11 cellular contexts compared by ENCODE assay signal in the genomic region with DNA sequence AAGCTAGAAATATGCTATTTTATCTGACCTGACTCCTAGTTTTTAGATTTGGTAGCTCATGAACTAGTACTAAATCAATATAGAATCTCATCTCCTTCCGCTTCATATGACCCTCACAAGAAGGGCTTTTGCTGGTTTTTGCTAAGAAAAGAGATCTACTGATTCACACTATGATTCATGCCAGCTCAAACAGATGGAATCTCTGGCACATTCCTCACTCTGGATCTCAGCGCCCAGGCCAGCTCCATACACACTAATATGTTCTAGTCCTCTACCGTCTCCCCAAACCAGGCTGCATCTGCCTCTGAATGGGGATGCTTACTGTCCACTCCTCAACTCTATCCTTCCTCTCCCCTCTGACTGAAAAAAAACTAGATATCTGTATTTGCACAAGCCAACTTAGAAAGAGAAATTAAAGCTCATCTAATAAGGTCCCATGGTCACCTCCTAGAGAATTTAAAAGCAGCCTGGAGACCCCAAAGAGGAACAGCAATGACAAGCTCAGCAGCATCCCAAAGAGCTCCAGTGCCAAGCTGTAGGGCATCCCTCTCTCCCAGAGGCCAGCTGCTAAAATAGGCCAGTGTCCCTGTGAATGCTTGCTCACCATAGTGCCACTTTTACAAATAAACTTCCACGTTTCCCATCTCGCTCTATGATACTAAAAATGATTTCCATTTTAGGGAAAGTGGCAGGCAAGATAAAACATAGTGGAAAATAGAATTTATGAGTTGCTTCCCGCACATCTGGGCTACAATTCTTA.
DNase-seq lines count a peak whose midpoint lies in the region; ATAC-seq and TF ChIP-seq lines count a peak whose summit lies in the region.
"Had no signal": no experiment of that assay in that cellular context is flagged by ENCODE, and none has a peak within 500 bp of the region (broad histone marks: within the 10 kb centered on the region; RNA-seq: fewer than 3 reads in every experiment).

No MANE protein-coding gene starts in this region.

- no peak overlapping the region for H3K27ac Mint-ChIP-seq in stimulated activated effector memory CD8-positive, alpha-beta T cell treated with anti-CD3 and anti-CD28 coated beads, Interleukin-12 subunit alpha, Interleukin-12 subunit beta, amount 100 ng/mL, for 72 hours
- H3K27ac Mint-ChIP-seq: activated naive CD4-positive, alpha-beta T cell treated with anti-CD3 and anti-CD28 coated beads for 36 hours; T-helper 2 cell treated with Interferon-gamma antibody and Interleukin-4, amounts not matched to agents 5 μg/mL and 100 μg/mL, for 36 hours; type B pancreatic cell had no signal

- WGBS in mammary epithelial cell (ENCODE audit: low coverage, missing lambda C conversion rate) = 54% methylated on average over 6 of the region's 6 CpGs

- no peaks in the 10 kb centered on the region for H4K20me1 ChIP-seq in mammary epithelial cell (ENCODE audit: insufficient read depth, low read length)

- intact Hi-C loops in Right ventricle myocardium inferior (cut with DNase I) = loop anchor here (5.0 kb wide), 1 partner anchor 74 kb away; the partner anchor contains the start of gene LHFPL6
- intact Hi-C loops in cardiac septum (cut with DNase I) = loop anchor here (5.0 kb wide), 1 partner anchor 39 kb away; no protein-coding TSS in a partner anchor
- intact Hi-C loops in mammary epithelial cell (cut with micrococcal nuclease) = loop anchor here (1.0 to 5.0 kb wide), 3 partner anchors 21 to 74 kb away; partner anchors contain the start of gene LHFPL6

- peaks cover 35% of the 10 kb centered on the region for H3K4me1 ChIP-seq in mammary epithelial cell (ENCODE audit: insufficient read depth, low read length)

- CTCF ChIA-PET in mammary epithelial cell (lab: Charles Lee; ENCODE audit: low non-redundant PET) = interaction anchor here (0.6 kb wide), 2 partner anchors 84 to 88 kb away, joined by 3 to 8 read pairs; no protein-coding TSS in a partner anchor

- H3K36me3 ChIP-seq in mammary epithelial cell (ENCODE audit: insufficient read depth, low read length) = no peaks in the 10 kb centered on the region

- no peak overlapping the region for H3K9ac ChIP-seq in mammary epithelial cell (ENCODE audit: insufficient read depth, low read length)

- peak overlapping the region; percentile 50 for H3K27ac ChIP-seq in mammary epithelial cell (ENCODE audit: insufficient read depth, low read depth, low read length)

- no peak overlapping the region for H2AFZ ChIP-seq in mammary epithelial cell (ENCODE audit: low read depth, low read length)

- no peak for DNase-seq in Right ventricle myocardium inferior (ENCODE audit: missing footprints)
- DNase-seq in cardiac septum (ENCODE audit: low spot score) = no peak
- peak; percentile 79 for DNase-seq in mammary epithelial cell
- DNase-seq in iris pigment epithelial cell (ENCODE audit: low read depth) = peak; percentile 96
- DNase-seq in hippocampal formation (lab: John Stamatoyannopoulos, UW) = no peak
- DNase-seq in NCI-H146 (lab: John Stamatoyannopoulos, UW) = no peak
- DNase-seq in stimulated activated effector memory CD8-positive, alpha-beta T cell treated with anti-CD3 and anti-CD28 coated beads, Interleukin-12 subunit alpha, Interleukin-12 subunit beta, amount 100 ng/mL, for 72 hours (ENCODE audit: low spot score in 2 of 2) = no peak
- DNase-seq: activated naive CD4-positive, alpha-beta T cell treated with anti-CD3 and anti-CD28 coated beads for 36 hours had no signal

- no peaks in the 10 kb centered on the region for H3K27me3 ChIP-seq in mammary epithelial cell (ENCODE audit: insufficient read depth, low read length)

- H3K36me3 Mint-ChIP-seq in stimulated activated effector memory CD8-positive, alpha-beta T cell treated with anti-CD3 and anti-CD28 coated beads, Interleukin-12 subunit alpha, Interleukin-12 subunit beta, amount 100 ng/mL, for 72 hours = no peaks in the 10 kb centered on the region
- H3K36me3 Mint-ChIP-seq: type B pancreatic cell had no signal

- ATAC-seq in Right ventricle myocardium inferior (peak; percentile 49), GM21576 (IDR thresholded peaks at IDR 0.05; ENCODE audit: unreplicated experiment) (no peak)
- no peak for ATAC-seq in stimulated activated effector memory CD8-positive, alpha-beta T cell treated with anti-CD3 and anti-CD28 coated beads, Interleukin-12 subunit alpha, Interleukin-12 subunit beta, amount 100 ng/mL, for 72 hours

- no peaks in the 10 kb centered on the region for H3K4me1 Mint-ChIP-seq in stimulated activated effector memory CD8-positive, alpha-beta T cell treated with anti-CD3 and anti-CD28 coated beads, Interleukin-12 subunit alpha, Interleukin-12 subunit beta, amount 100 ng/mL, for 72 hours

- no peak overlapping the region for H3K4me3 Mint-ChIP-seq in stimulated activated effector memory CD8-positive, alpha-beta T cell treated with anti-CD3 and anti-CD28 coated beads, Interleukin-12 subunit alpha, Interleukin-12 subunit beta, amount 100 ng/mL, for 72 hours
- H3K4me3 Mint-ChIP-seq: activated naive CD4-positive, alpha-beta T cell treated with anti-CD3 and anti-CD28 coated beads for 36 hours; T-helper 2 cell treated with Interferon-gamma antibody and Interleukin-4, amounts not matched to agents 5 μg/mL and 100 μg/mL, for 36 hours; type B pancreatic cell had no signal

- peak overlapping the region; percentile 66 for H3K4me2 ChIP-seq in mammary epithelial cell (ENCODE audit: insufficient read depth, low read depth, low read length)

- H3K4me3 ChIP-seq in mammary epithelial cell (replicated peaks in 1 of 3; ENCODE audit: insufficient read depth in 1 of 3, low read depth in 2 of 3, low read length in 3 of 3) = no peak overlapping the region

- in situ Hi-C loops in mammary epithelial cell (cut with MboI; ENCODE audit: low sequenced_read_pairs in 2 of 2) = no loop called here

- H3K9me3 ChIP-seq in mammary epithelial cell (replicated peaks; ENCODE audit: insufficient read depth, low read length) = no peaks in the 10 kb centered on the region

- peaks cover 23% of the 10 kb centered on the region for H3K79me2 ChIP-seq in mammary epithelial cell (ENCODE audit: insufficient read depth, low read length)

- TF ChIP-seq CTCF in mammary epithelial cell (conservative IDR thresholded peaks at IDR 0.05 in 1 of 2, IDR thresholded peaks at IDR 0.05 in 1 of 2; ENCODE audit: extremely low read depth in 1 of 2, insufficient read depth in 1 of 2, low read depth in 1 of 2, low read length in 2 of 2) = no peak

- dilution Hi-C loops in mammary epithelial cell (cut with HindIII; ENCODE audit: low sequenced_read_pairs) = no loop called here

- no TSS peak for BruUV-seq in mammary epithelial cell (replicated peaks; lab: Mats Ljungman, UMichigan)

- no peaks in the 10 kb centered on the region for H3K9me3 Mint-ChIP-seq in stimulated activated effector memory CD8-positive, alpha-beta T cell treated with anti-CD3 and anti-CD28 coated beads, Interleukin-12 subunit alpha, Interleukin-12 subunit beta, amount 100 ng/mL, for 72 hours
- H3K9me3 Mint-ChIP-seq: activated naive CD4-positive, alpha-beta T cell treated with anti-CD3 and anti-CD28 coated beads for 36 hours; T-helper 2 cell treated with Interferon-gamma antibody and Interleukin-4, amounts not matched to agents 5 μg/mL and 100 μg/mL, for 36 hours; type B pancreatic cell had no signal

Comparison
In these comparisons a context has a peak if more than half of its experiments do, and no peak if none do; other contexts are left out.
1. DNase-seq: peak in mammary epithelial cell (single experiment) and iris pigment epithelial cell (single experiment); none in Right ventricle myocardium inferior (single experiment), cardiac septum (single experiment), hippocampal formation (0 of 2), NCI-H146 (single experiment) and stimulated activated effector memory CD8-positive, alpha-beta T cell treated with anti-CD3 and anti-CD28 coated beads, Interleukin-12 subunit alpha, Interleukin-12 subunit beta, amount 100 ng/mL, for 72 hours (0 of 2).